ENCODE assay signal across 17 cellular contexts in the genomic region with DNA sequence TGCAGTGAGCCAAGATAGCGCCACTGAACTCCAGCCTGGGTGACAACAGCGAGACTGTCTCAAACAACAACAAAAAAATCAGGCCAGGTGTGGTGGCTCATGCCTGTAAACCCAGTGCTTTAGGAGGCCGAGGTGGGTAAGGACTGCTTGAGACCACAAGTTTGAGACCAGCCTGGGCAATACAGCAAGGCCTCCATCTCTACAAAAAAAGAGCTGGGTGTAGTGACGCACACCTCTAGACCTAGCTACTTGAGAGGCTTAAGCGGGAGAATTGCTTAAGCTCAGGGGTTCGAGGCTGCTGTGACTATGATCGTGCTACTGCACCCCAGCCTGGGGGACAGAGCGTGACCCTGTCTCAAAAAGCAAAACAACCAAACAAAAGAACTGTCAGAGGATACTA. TPM values are rescaled to one million over a fixed set of nuclear protein-coding genes. Genes with fewer than 3 reads are reported as not detected.
A peak's percentile ranks its signal among the peaks of the same experiment; 100 is the strongest.
DNase-seq lines count a peak whose midpoint lies in the region; ATAC-seq, FAIRE-seq and TF ChIP-seq lines count a peak whose summit lies in the region.
"Had no signal": no experiment of that assay in that cellular context is flagged by ENCODE, and none has a peak within 500 bp of the region (broad histone marks: within the 10 kb centered on the region; RNA-seq: fewer than 3 reads in every experiment).

No MANE protein-coding gene starts in this region.

- no peak overlapping the region for H3K4me3 ChIP-seq in SK-N-SH (ENCODE audit: low read depth in 2 of 2, low read length in 1 of 2)
- H3K4me3 ChIP-seq in GM23338, result no peak overlapping the region
- H3K4me3 ChIP-seq in K562, result no peak overlapping the region
- no peak overlapping the region for H3K4me3 ChIP-seq in WERI-Rb-1 (ENCODE audit: low read depth, low read length)
- H3K4me3 ChIP-seq: A549 had no signal

- H4K20me1 ChIP-seq in SK-N-SH (ENCODE audit: insufficient read depth) (no peaks in the 10 kb centered on the region), GM23338 (replicated peaks; ENCODE audit: insufficient read depth) (no peaks in the 10 kb centered on the region), K562 (replicated peaks; ENCODE audit: control insufficient read depth, insufficient read depth, low read length) (no peaks in the 10 kb centered on the region)

- H3K27me3 ChIP-seq in SK-N-SH (ENCODE audit: insufficient read depth) (no peaks in the 10 kb centered on the region), GM23338 (ENCODE audit: insufficient read depth) (no peaks in the 10 kb centered on the region), K562 (ENCODE audit: control insufficient read depth in 2 of 2, insufficient read depth in 2 of 2, low read length in 2 of 2) (no peaks in the 10 kb centered on the region), WERI-Rb-1 (ENCODE audit: insufficient read depth, low read depth, severe bottlenecking) (no peaks in the 10 kb centered on the region)

- H2AFZ ChIP-seq in SK-N-SH (ENCODE audit: low read depth), result no peak overlapping the region
- H2AFZ ChIP-seq in GM23338, result no peak overlapping the region
- H2AFZ ChIP-seq in K562 (ENCODE audit: low read depth, low read length), result no peak overlapping the region

- ATAC-seq in SK-N-SH treated with all-trans-retinoic acid at 6 μM for 48 hours (no peak), GM23338 (peak; percentile 31; the same call in 1 of the 3 replicates), K562 (peak; percentile 52)
- ATAC-seq: A549 had no signal

- no peak overlapping the region for H3K4me3 Mint-ChIP-seq in GM23338
- H3K4me3 Mint-ChIP-seq: CD4-positive, alpha-beta memory T cell; H9 had no signal

- peaks cover 32% of the 10 kb centered on the region for H3K36me3 Mint-ChIP-seq in GM23338 (ENCODE audit: low read depth)

- in situ Hi-C loops in K562 (cut with MboI), result no loop called here

- H3K9me1 ChIP-seq in K562 (ENCODE audit: control insufficient read depth, insufficient read depth, low read length), result no peaks in the 10 kb centered on the region

- H3K36me3 ChIP-seq in SK-N-SH (replicated peaks in 1 of 2; ENCODE audit: control insufficient read depth in 1 of 2, insufficient read depth in 2 of 2, low read length in 1 of 2) (peaks cover 13 to 44% of the 10 kb centered on the region in 2 experiments), GM23338 (ENCODE audit: insufficient read depth) (peaks cover 14% of the 10 kb centered on the region; the same call in 1 of the 2 replicates), K562 (ENCODE audit: control insufficient read depth, insufficient read depth, low read length) (peaks cover 33% of the 10 kb centered on the region; the same call in 2 of the 3 replicates), WERI-Rb-1 (peaks cover 18% of the 10 kb centered on the region)

- no peak for FAIRE-seq in K562 (lab: Jason Lieb, UNC)
- FAIRE-seq: A549, H1 had no signal

- H3K9me2 ChIP-seq in SK-N-SH (no peaks in the 10 kb centered on the region), GM23338 (ENCODE audit: insufficient read depth) (0 out of 2 replicates have a peak, but pooled peaks cover under 1% of the 10 kb centered on the region)

- no peaks in the 10 kb centered on the region for H3K27me3 Mint-ChIP-seq in GM23338 (ENCODE audit: insufficient read depth, low read depth, poor library complexity)
- H3K27me3 Mint-ChIP-seq: CD4-positive, alpha-beta memory T cell had no signal

- H3K4me2 ChIP-seq in SK-N-SH (no peak overlapping the region), GM23338 (no peak overlapping the region), K562 (ENCODE audit: insufficient read depth, low read length) (no peak overlapping the region)
- H3K4me2 ChIP-seq: A549 had no signal

- no peaks in the 10 kb centered on the region for H3K4me1 ChIP-seq in SK-N-SH (ENCODE audit: control insufficient read depth in 1 of 2, insufficient read depth in 2 of 2, low read depth in 1 of 2, low read length in 1 of 2)
- H3K4me1 ChIP-seq in GM23338 (ENCODE audit: insufficient read depth), result no peaks in the 10 kb centered on the region
- H3K4me1 ChIP-seq in K562 (replicated peaks in 1 of 2; ENCODE audit: control insufficient read depth in 2 of 2, insufficient read depth in 2 of 2, low read length in 2 of 2), result no peaks in the 10 kb centered on the region; a peak in 1 of 5 replicates
- H3K4me1 ChIP-seq: A549 had no signal

- no peak for TF ChIP-seq CTCF in SK-N-SH (IDR thresholded peaks at IDR 0.05)
- no peak for TF ChIP-seq CTCF in GM23338 (conservative IDR thresholded peaks at IDR 0.05; ENCODE audit: low read depth in 2 of 2)
- no peak for TF ChIP-seq CTCF in K562 (IDR thresholded peaks at IDR 0.05 in 2 of 3, conservative IDR thresholded peaks at IDR 0.05 in 1 of 3; ENCODE audit: insufficient read depth in 2 of 3, low read depth in 1 of 3, low read length in 3 of 3)
- no peak for TF ChIP-seq CTCF in WERI-Rb-1 (IDR thresholded peaks at IDR 0.05; ENCODE audit: low read depth, low read length)

- peaks cover 12% of the 10 kb centered on the region for H3K9me3 Mint-ChIP-seq in GM23338

- POLR2A ChIA-PET in SK-N-SH (lab: Yijun Ruan, JAX) (no interaction called here), K562 (lab: Yijun Ruan, JAX) (interaction anchor here (1.2 kb wide), 1 partner anchor 13 kb away, joined by 3 read pairs; no protein-coding TSS in a partner anchor)

- H3K27ac ChIP-seq in SK-N-SH (ENCODE audit: low read depth in 2 of 2, low read length in 1 of 2), result no peak overlapping the region
- peak overlapping the region; percentile 57 for H3K27ac ChIP-seq in GM23338 (ENCODE audit: low read depth)
- no peak overlapping the region for H3K27ac ChIP-seq in K562 (ENCODE audit: extremely low read depth, low read depth, low read length)
- H3K27ac ChIP-seq in WERI-Rb-1, result no peak overlapping the region
- H3K27ac ChIP-seq: 22Rv1, A549, C4-2B had no signal

- no peak overlapping the region for H3K27ac Mint-ChIP-seq in GM23338

- H3K79me2 ChIP-seq in SK-N-SH (ENCODE audit: insufficient read depth) (no peaks in the 10 kb centered on the region), GM23338 (replicated peaks; ENCODE audit: insufficient read depth) (no peaks in the 10 kb centered on the region), K562 (ENCODE audit: control insufficient read depth, insufficient read depth, low read length) (no peaks in the 10 kb centered on the region)

- BruUV-seq in K562 (replicated peaks; lab: Mats Ljungman, UMichigan), result no TSS peak

- H3K9ac ChIP-seq in SK-N-SH (no peak overlapping the region), K562 (ENCODE audit: insufficient read depth in 1 of 2, low read depth in 2 of 2, low read length in 2 of 2) (no peak overlapping the region)

- TF ChIP-seq POLR2A in K562 (conservative IDR thresholded peaks at IDR 0.05), result no peak
- no peak for TF ChIP-seq POLR2A in erythroblast (IDR thresholded peaks at IDR 0.05; ENCODE audit: low read length)

- no peaks in the 10 kb centered on the region for H3K9me3 ChIP-seq in SK-N-SH
- H3K9me3 ChIP-seq in K562 (replicated peaks; ENCODE audit: control insufficient read depth, insufficient read depth, low read depth, low read length), result no peaks in the 10 kb centered on the region
- H3K9me3 ChIP-seq in WERI-Rb-1 (ENCODE audit: severe bottlenecking), result peaks cover 3% of the 10 kb centered on the region
- H3K9me3 ChIP-seq: A549 had no signal

- WGBS in SK-N-SH (ENCODE audit: low lambda C conversion rate), result 83% methylated on average over 7 of the region's 8 CpGs
- 87% methylated on average over 8 of the region's 8 CpGs for WGBS in K562 (ENCODE audit: insufficient coverage, low coverage, missing lambda C conversion rate)

- H3F3A ChIP-seq in SK-N-SH (replicated peaks; ENCODE audit: insufficient read depth) (peaks cover 15% of the 10 kb centered on the region), GM23338 (replicated peaks; ENCODE audit: low read depth) (no peaks in the 10 kb centered on the region)

- no peak for TF ChIP-seq RAD21 in SK-N-SH (IDR thresholded peaks at IDR 0.05; ENCODE audit: low read length)
- TF ChIP-seq RAD21 in K562 (CRISPR knock-in tag; conservative IDR thresholded peaks at IDR 0.05 in 1 of 2, IDR thresholded peaks at IDR 0.05 in 1 of 2), result no peak

- DNase-seq in SK-N-SH (no peak), GM23338 (ENCODE audit: low spot score) (no peak), K562 (ENCODE audit: extremely low read depth in 1 of 4, low spot score in 3 of 4) (no peak), WERI-Rb-1 (no peak), erythroblast (lab: John Stamatoyannopoulos, UW) (no peak), NCI-H345 treated with DMSO at 0.1 percent for 48 hours (lab: John Stamatoyannopoulos, UW; ENCODE audit: unreplicated experiment) (no peak)
- DNase-seq: AML-193; CD4-positive, alpha-beta memory T cell; DMS153; DMS79; GF-D8; H9 had no signal

- TF ChIP-seq EP300 in SK-N-SH (IDR thresholded peaks at IDR 0.05; ENCODE audit: borderline replicate concordance in 1 of 2, low read depth in 1 of 2, low read length in 1 of 2), result no peak
- TF ChIP-seq EP300 in K562 (IDR thresholded peaks at IDR 0.05; ENCODE audit: low read length), result no peak

- intact Hi-C loops in K562 (cut with micrococcal nuclease), result no loop called here

- H3K4me1 Mint-ChIP-seq in GM23338, result no peaks in the 10 kb centered on the region
- H3K4me1 Mint-ChIP-seq: H9 had no signal

- CTCF ChIA-PET in SK-N-SH (lab: Yijun Ruan, JAX) (interaction anchor here (1.3 to 2.6 kb wide), 2 partner anchors 24 to 120 kb away, joined by 4 to 7 read pairs; no protein-coding TSS in a partner anchor), K562 (lab: Yijun Ruan, JAX; ENCODE audit: low intra/inter-chr PET ratio) (no interaction called here)

RNA-seq across cellular contexts. Expression of a gene that starts 39.9 kb away (rescaled TPM):
- polyA plus RNA-seq in SK-N-SH (2012; rRNA removed) (10.9 and 13.2 TPM in 2 replicates), GM23338 (2016; fragmentation: Nextera tagmentation; extraction: Ambion mirVana) (17.7 and 18.3 TPM in 2 replicates), K562 (2011; rRNA removed) (14.3 and 22.1 TPM in 2 replicates), K562 (2014; fragmentation: Illumina TruSeq; extraction: Trizol) (24.7 and 25.1 TPM in 2 replicates), K562 (2014; fragmentation: Nextera tagmentation; extraction: Ambion mirVana) (1 to 10 TPM; 4.0 to 5.3 TPM), K562 (2014; rRNA removed) (12.3 and 14.0 TPM in 2 replicates)
- polyA plus RNA-seq in SK-N-SH (2012; cell fraction: cytosol; rRNA removed), result 12.3 and 12.6 TPM in 2 replicates
- 7.8 and 11.3 TPM in 2 replicates for polyA plus RNA-seq in SK-N-SH (2012; cell fraction: nucleus; rRNA removed)
- 47.4 and 51.6 TPM in 2 replicates for total RNA-seq in GM23338 (2014; rRNA removed; shearing (Covaris generic))
- 33.3 and 49.4 TPM in 2 replicates for total RNA-seq in K562 (2011; cell fraction: chromatin; rRNA removed; ENCODE audit: low replicate concordance)
- total RNA-seq in K562 (2011; cell fraction: nucleolus; rRNA removed), result 14.5 and 18.4 TPM in 2 replicates
- 19.8 and 20.4 TPM in 2 replicates for total RNA-seq in K562 (2011; cell fraction: nucleoplasm; rRNA removed)
- total RNA-seq in K562 (2014; rRNA removed) (13.4 and 17.9 TPM in 2 replicates), K562 (2014; rRNA removed; fragmentation: Illumina TruSeq; extraction: Trizol) (17.1 and 20.9 TPM in 2 replicates), K562 (2015; rRNA removed; fragmentation: Illumina TruSeq; extraction: Trizol) (19.3 and 21.0 TPM in 2 replicates), K562 (2021) (28.4 and 28.7 TPM in 2 replicates)
- polyA plus RNA-seq in K562 (2011; cell fraction: cytosol; rRNA removed), result 10.6 and 10.8 TPM in 2 replicates
- polyA plus RNA-seq in K562 (2011; cell fraction: nucleus; rRNA removed), result 6.9 and 7.8 TPM in 2 replicates
- 15.1 and 18.0 TPM in 2 replicates for polyA plus RNA-seq in K562 (2012)
- 32.8 and 45.2 TPM in 2 replicates for polyA minus RNA-seq in K562 (2011; rRNA and poly(A)+ RNA removed)
- 12.0 and 21.4 TPM in 2 replicates for polyA minus RNA-seq in K562 (2011; cell fraction: cytosol; rRNA and poly(A)+ RNA removed)
- polyA minus RNA-seq in K562 (2011; cell fraction: nucleus; rRNA and poly(A)+ RNA removed), result 10.4 and 16.4 TPM in 2 replicates
